In the genomic region with DNA sequence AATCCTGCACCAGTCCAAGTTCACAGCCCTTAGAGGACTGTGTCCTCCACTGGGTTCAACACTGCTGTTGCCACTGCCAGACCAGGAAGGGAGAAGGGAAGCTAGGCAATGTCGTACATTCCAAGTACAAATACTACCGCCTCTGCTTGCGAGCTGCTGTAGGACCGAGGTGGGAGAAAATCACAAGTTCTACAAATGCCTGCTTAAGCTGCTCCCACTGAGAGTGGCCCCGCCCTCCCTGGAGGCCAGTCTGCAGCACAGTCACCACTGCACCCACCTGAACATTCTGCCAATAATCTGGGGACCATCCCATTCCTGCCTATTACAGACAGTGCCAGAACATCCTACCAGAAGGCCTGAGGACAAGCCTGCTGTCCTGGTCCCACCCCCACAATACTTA, we compare ENCODE assay signal across 22 cellular contexts.
DNase-seq lines count a peak whose midpoint lies in the region; ATAC-seq and TF ChIP-seq lines count a peak whose summit lies in the region.
"Had no signal": no experiment of that assay in that cellular context is flagged by ENCODE, and none has a peak within 500 bp of the region (broad histone marks: within the 10 kb centered on the region; RNA-seq: fewer than 3 reads in every experiment).

No MANE protein-coding gene starts in this region.

- CTCF ChIA-PET in naive thymus-derived CD4-positive, alpha-beta T cell (lab: Charles Lee): no interaction called here

- H3K27ac ChIP-seq in SJCRH30 (peak overlapping the region; percentile 34), cingulate gyrus (ENCODE audit: low read depth, low read length) (peak overlapping the region; percentile 60), neuronal stem cell (replicated peaks; ENCODE audit: low read length) (no peak overlapping the region), gastrocnemius medialis (no peak overlapping the region)
- H3K27ac ChIP-seq in naive thymus-derived CD4-positive, alpha-beta T cell (ENCODE audit: low read depth, low read length): no peak overlapping the region
- H3K27ac ChIP-seq: 22Rv1, BLaER1, C4-2B had no signal

- no peak overlapping the region for H3K4me3 Mint-ChIP-seq in naive thymus-derived CD4-positive, alpha-beta T cell
- H3K4me3 Mint-ChIP-seq: B cell; CD4-positive, CD25-positive, alpha-beta regulatory T cell; CD8-positive, alpha-beta T cell had no signal

- H3K79me1 ChIP-seq in neuronal stem cell (ENCODE audit: low read depth, low read length): no peaks in the 10 kb centered on the region

- H3K4me3 ChIP-seq in SJCRH30 (no peak overlapping the region), neuronal stem cell (ENCODE audit: low read length in 2 of 2) (no peak overlapping the region), gastrocnemius medialis (no peak overlapping the region)
- H3K4me3 ChIP-seq in naive thymus-derived CD4-positive, alpha-beta T cell (ENCODE audit: low read length): no peak overlapping the region
- H3K4me3 ChIP-seq: BLaER1 had no signal

- TF ChIP-seq CTCF in gastrocnemius medialis (IDR thresholded peaks at IDR 0.05 in 4 of 5, conservative IDR thresholded peaks at IDR 0.05 in 1 of 5): no peak

- H3K27ac Mint-ChIP-seq in naive thymus-derived CD4-positive, alpha-beta T cell: no peak overlapping the region
- no peak overlapping the region for H3K27ac Mint-ChIP-seq in activated naive CD4-positive, alpha-beta T cell treated with anti-CD3 and anti-CD28 coated beads, Interleukin-2, amount 50 U/mL, for 72 hours
- H3K27ac Mint-ChIP-seq: B cell; CD8-positive, alpha-beta T cell had no signal

- H3K9me3 ChIP-seq in SJCRH30 (replicated peaks) (peaks cover 3% of the 10 kb centered on the region; the same call in 1 of the 2 replicates), neuronal stem cell (replicated peaks in 1 of 2; ENCODE audit: control insufficient read depth in 2 of 2, insufficient read depth in 1 of 2, low read depth in 1 of 2, low read length in 2 of 2) (no peaks in the 10 kb centered on the region), gastrocnemius medialis (no peaks in the 10 kb centered on the region)
- H3K9me3 ChIP-seq in naive thymus-derived CD4-positive, alpha-beta T cell (ENCODE audit: control insufficient read depth in 2 of 3, low read length in 3 of 3): no peaks in the 10 kb centered on the region
- H3K9me3 ChIP-seq: BLaER1, Caco-2 had no signal

- H3K4me1 ChIP-seq in SJCRH30: peaks cover 27% of the 10 kb centered on the region
- no peaks in the 10 kb centered on the region for H3K4me1 ChIP-seq in neuronal stem cell (ENCODE audit: control insufficient read depth in 2 of 2, insufficient read depth in 1 of 2, low read depth in 1 of 2, low read length in 2 of 2)
- no peaks in the 10 kb centered on the region for H3K4me1 ChIP-seq in naive thymus-derived CD4-positive, alpha-beta T cell (ENCODE audit: control insufficient read depth in 2 of 2, insufficient read depth in 2 of 2, low read length in 2 of 2)
- H3K4me1 ChIP-seq in gastrocnemius medialis: no peaks in the 10 kb centered on the region
- H3K4me1 ChIP-seq: BLaER1, Caco-2 had no signal

- no peak overlapping the region for H2BK5ac ChIP-seq in neuronal stem cell (ENCODE audit: low read length)

- peak overlapping the region; percentile 65 for H3K23ac ChIP-seq in neuronal stem cell (ENCODE audit: low read depth, low read length, poor library complexity)

- no peak for DNase-seq in SJCRH30
- no peak for DNase-seq in neuronal stem cell (ENCODE audit: low spot score)
- DNase-seq in superior temporal gyrus (ENCODE audit: extremely low spot score): peak; percentile 23
- DNase-seq in NCI-H2029 treated with DMSO at 0.1 percent for 48 hours (lab: John Stamatoyannopoulos, UW): no peak
- DNase-seq in naive thymus-derived CD4-positive, alpha-beta T cell: no peak
- DNase-seq in activated naive CD4-positive, alpha-beta T cell treated with anti-CD3 and anti-CD28 coated beads, Interleukin-2, amount 50 U/mL, for 72 hours (ENCODE audit: low spot score in 2 of 2): no peak
- no peak for DNase-seq in gastrocnemius medialis
- DNase-seq: Caco-2; CD4-positive, CD25-positive, alpha-beta regulatory T cell; CD8-positive, alpha-beta T cell; DMS 273 treated with DMSO at 0.1 percent for 48 hours; DMS79; EL; GF-D8; GOT3; H7; HCEC 1CT had no signal

- no peak for TF ChIP-seq POLR2A in gastrocnemius medialis (IDR thresholded peaks at IDR 0.05)

- intact Hi-C loops in naive thymus-derived CD4-positive, alpha-beta T cell (cut with micrococcal nuclease): no loop called here
- intact Hi-C loops in gastrocnemius medialis (cut with DNase I; ENCODE audit: low total_unique reads): no loop called here

- H2BK15ac ChIP-seq in neuronal stem cell (ENCODE audit: low read length): no peak overlapping the region

- H3K4me1 Mint-ChIP-seq in naive thymus-derived CD4-positive, alpha-beta T cell: peaks cover 0 to 3% (median 0%) of the 10 kb centered on the region in 7 donors
- H3K4me1 Mint-ChIP-seq: B cell had no signal

- H4K91ac ChIP-seq in neuronal stem cell (ENCODE audit: low read depth, low read length, poor library complexity): no peak overlapping the region

- no peak overlapping the region for H3K18ac ChIP-seq in neuronal stem cell (ENCODE audit: low read length)

- H3K4me2 ChIP-seq in neuronal stem cell (ENCODE audit: insufficient read depth, low read length, poor library complexity, severe bottlenecking): no peak overlapping the region
- H3K4me2 ChIP-seq: BLaER1 had no signal

- no peak overlapping the region for H2BK12ac ChIP-seq in neuronal stem cell (ENCODE audit: low read length)

- in situ Hi-C loops in gastrocnemius medialis (cut with MboI; ENCODE audit: low sequenced_read_pairs in 4 of 4): no loop called here

- no peak overlapping the region for H4K8ac ChIP-seq in neuronal stem cell (ENCODE audit: low read depth, low read length)

- peaks cover 0 to 43% (median 20%) of the 10 kb centered on the region in 11 donors for H3K9me3 Mint-ChIP-seq in naive thymus-derived CD4-positive, alpha-beta T cell
- H3K9me3 Mint-ChIP-seq in activated naive CD4-positive, alpha-beta T cell treated with anti-CD3 and anti-CD28 coated beads, Interleukin-2, amount 50 U/mL, for 72 hours: peaks cover 17 to 32% of the 10 kb centered on the region in 2 donors

- H2AFZ ChIP-seq in neuronal stem cell (ENCODE audit: low read length): no peak overlapping the region

- no peak for ATAC-seq in naive thymus-derived CD4-positive, alpha-beta T cell
- ATAC-seq in activated naive CD4-positive, alpha-beta T cell treated with anti-CD3 and anti-CD28 coated beads, Interleukin-2, amount 50 U/mL, for 72 hours: no peak
- ATAC-seq in gastrocnemius medialis: no peak
- ATAC-seq: CD8-positive, alpha-beta T cell had no signal

- H3K36me3 Mint-ChIP-seq in naive thymus-derived CD4-positive, alpha-beta T cell: peaks cover 0 to 4% (median 0%) of the 10 kb centered on the region in 5 donors
- peaks cover 0 to 16% of the 10 kb centered on the region in 2 donors for H3K36me3 Mint-ChIP-seq in activated naive CD4-positive, alpha-beta T cell treated with anti-CD3 and anti-CD28 coated beads, Interleukin-2, amount 50 U/mL, for 72 hours
- H3K36me3 Mint-ChIP-seq: CD4-positive, CD25-positive, alpha-beta regulatory T cell; CD8-positive, alpha-beta T cell had no signal

- POLR2A ChIA-PET in naive thymus-derived CD4-positive, alpha-beta T cell (lab: Charles Lee): no interaction called here

- no CpG with 5 or more reads among the region's 5 CpGs for WGBS in neuronal stem cell (ENCODE audit: extremely low coverage in 2 of 2, insufficient read length in 2 of 2, insufficient replicate concordance in 1 of 2), 2 donors

- H3K27me3 Mint-ChIP-seq in naive thymus-derived CD4-positive, alpha-beta T cell: peaks cover 0 to 5% (median 0%) of the 10 kb centered on the region in 5 donors
- H3K27me3 Mint-ChIP-seq: B cell had no signal

- no peak overlapping the region for H3K9ac ChIP-seq in neuronal stem cell (ENCODE audit: low read depth, low read length, poor library complexity)
- H3K9ac ChIP-seq: BLaER1 had no signal

- H3K27me3 ChIP-seq in SJCRH30: no peaks in the 10 kb centered on the region
- no peaks in the 10 kb centered on the region for H3K27me3 ChIP-seq in neuronal stem cell (ENCODE audit: control insufficient read depth in 3 of 3, insufficient read depth in 3 of 3, low read depth in 1 of 3, low read length in 3 of 3)
- H3K27me3 ChIP-seq in naive thymus-derived CD4-positive, alpha-beta T cell (ENCODE audit: control insufficient read depth in 2 of 2, insufficient read depth in 2 of 2, low read length in 2 of 2): no peaks in the 10 kb centered on the region
- H3K27me3 ChIP-seq in gastrocnemius medialis: no peaks in the 10 kb centered on the region
- H3K27me3 ChIP-seq: BLaER1 had no signal

- peak overlapping the region; percentile 81 for H2BK120ac ChIP-seq in neuronal stem cell (ENCODE audit: low read depth, low read length)

- no peak overlapping the region for H3K4ac ChIP-seq in neuronal stem cell (ENCODE audit: low read length)

- no peak overlapping the region for H2AK5ac ChIP-seq in neuronal stem cell (ENCODE audit: low read depth, low read length)

- peak overlapping the region; percentile 71 for H3K14ac ChIP-seq in neuronal stem cell (ENCODE audit: low read length)

- H3K36me3 ChIP-seq in SJCRH30 (no peaks in the 10 kb centered on the region; the same call in 1 of the 2 replicates), neuronal stem cell (replicated peaks in 1 of 2; ENCODE audit: control insufficient read depth in 2 of 2, insufficient read depth in 2 of 2, low read length in 2 of 2) (no peaks in the 10 kb centered on the region), gastrocnemius medialis (no peaks in the 10 kb centered on the region)
- no peaks in the 10 kb centered on the region for H3K36me3 ChIP-seq in naive thymus-derived CD4-positive, alpha-beta T cell (ENCODE audit: control insufficient read depth in 2 of 3, insufficient read depth in 3 of 3, low read length in 3 of 3)
- H3K36me3 ChIP-seq: BLaER1 had no signal

Comparison
In these comparisons a context has a peak if more than half of its experiments do, and no peak if none do; other contexts are left out.
1. H3K27ac ChIP-seq: peak in SJCRH30 (single experiment) and cingulate gyrus (single experiment); none in neuronal stem cell (single experiment), naive thymus-derived CD4-positive, alpha-beta T cell (single experiment) and gastrocnemius medialis (0 of 4).